Comparison of ENCODE assay signal across 1 cellular context in the genomic region with DNA sequence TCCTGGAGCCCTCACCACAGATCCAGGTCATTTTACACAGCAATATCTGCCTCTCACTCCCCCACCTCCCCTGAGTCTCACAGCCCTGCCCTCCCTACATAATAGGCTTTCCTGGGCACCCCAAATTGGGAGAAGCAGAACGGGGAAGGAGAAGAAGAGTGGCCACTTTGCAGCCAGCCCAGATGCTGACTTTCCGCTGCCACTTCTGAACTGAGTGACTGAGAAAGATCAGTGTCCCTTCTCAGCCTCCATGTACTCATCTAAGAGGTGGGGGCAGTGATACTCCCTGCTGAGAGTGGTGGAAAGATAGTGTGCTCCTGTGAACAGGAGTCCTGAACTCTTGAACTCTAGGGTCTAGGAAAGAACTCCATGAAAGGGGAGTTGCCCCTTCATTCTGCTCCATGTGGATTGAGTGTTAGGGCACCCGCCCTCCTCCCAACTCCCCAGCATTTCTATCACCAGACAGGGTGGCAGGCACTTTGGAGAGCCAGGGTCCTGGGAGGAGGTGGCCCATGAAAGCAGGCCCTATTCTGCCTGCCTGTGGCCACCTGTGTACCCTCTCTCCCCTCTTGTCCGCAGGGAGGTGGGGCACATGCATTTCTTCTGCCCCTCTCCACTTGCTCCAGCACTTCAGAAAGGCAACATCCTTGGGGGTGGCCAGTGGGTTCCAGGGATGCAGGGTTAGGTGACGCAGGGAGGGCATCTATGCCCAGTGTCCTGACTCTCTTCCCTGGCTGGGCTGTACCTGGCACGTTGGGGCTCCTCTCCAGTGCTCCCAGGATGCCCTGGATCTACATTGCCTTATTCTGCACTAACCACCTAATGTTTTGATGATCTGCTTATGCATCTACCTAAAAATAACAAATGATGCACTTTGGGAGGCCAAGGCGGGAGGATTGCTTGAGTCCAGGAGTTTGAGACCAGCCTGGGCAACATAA.
TF ChIP-seq lines count a peak whose summit lies in the region.

No MANE protein-coding gene starts in this region.

TF ChIP-seq in GM23338, 12 proteins besides CTCF, POLR2A, EP300 and RAD21 (continued from another document):
- TF ChIP-seq ZNF331 (CRISPR knock-in tag; IDR thresholded peaks at IDR 0.05; ENCODE audit: low read depth) (no peak), STAT1 (IDR thresholded peaks at IDR 0.05; ENCODE audit: unreplicated experiment) (no peak), JUNB (IDR thresholded peaks at IDR 0.05; ENCODE audit: unreplicated experiment) (no peak), ZNF462 (CRISPR knock-in tag; IDR thresholded peaks at IDR 0.05) (no peak)
- TF ChIP-seq, protein P1, sequence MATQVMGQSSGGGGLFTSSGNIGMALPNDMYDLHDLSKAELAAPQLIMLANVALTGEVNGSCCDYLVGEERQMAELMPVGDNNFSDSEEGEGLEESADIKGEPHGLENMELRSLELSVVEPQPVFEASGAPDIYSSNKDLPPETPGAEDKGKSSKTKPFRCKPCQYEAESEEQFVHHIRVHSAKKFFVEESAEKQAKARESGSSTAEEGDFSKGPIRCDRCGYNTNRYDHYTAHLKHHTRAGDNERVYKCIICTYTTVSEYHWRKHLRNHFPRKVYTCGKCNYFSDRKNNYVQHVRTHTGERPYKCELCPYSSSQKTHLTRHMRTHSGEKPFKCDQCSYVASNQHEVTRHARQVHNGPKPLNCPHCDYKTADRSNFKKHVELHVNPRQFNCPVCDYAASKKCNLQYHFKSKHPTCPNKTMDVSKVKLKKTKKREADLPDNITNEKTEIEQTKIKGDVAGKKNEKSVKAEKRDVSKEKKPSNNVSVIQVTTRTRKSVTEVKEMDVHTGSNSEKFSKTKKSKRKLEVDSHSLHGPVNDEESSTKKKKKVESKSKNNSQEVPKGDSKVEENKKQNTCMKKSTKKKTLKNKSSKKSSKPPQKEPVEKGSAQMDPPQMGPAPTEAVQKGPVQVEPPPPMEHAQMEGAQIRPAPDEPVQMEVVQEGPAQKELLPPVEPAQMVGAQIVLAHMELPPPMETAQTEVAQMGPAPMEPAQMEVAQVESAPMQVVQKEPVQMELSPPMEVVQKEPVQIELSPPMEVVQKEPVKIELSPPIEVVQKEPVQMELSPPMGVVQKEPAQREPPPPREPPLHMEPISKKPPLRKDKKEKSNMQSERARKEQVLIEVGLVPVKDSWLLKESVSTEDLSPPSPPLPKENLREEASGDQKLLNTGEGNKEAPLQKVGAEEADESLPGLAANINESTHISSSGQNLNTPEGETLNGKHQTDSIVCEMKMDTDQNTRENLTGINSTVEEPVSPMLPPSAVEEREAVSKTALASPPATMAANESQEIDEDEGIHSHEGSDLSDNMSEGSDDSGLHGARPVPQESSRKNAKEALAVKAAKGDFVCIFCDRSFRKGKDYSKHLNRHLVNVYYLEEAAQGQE (IDR thresholded peaks at IDR 0.05; ENCODE audit: unreplicated experiment), result no peak
